In genomic region chr22:17398159-17398558, GRCh38 we compare ENCODE assay signal across 16 cellular contexts. TPM values are rescaled to one million over a fixed set of nuclear protein-coding genes. Genes with fewer than 3 reads are reported as not detected.
"Had no signal": no experiment of that assay in that cellular context is flagged by ENCODE, and none has a peak within 500 bp of the region (broad histone marks: within the 10 kb centered on the region; RNA-seq: fewer than 3 reads in every experiment).

No MANE protein-coding gene starts in this region.

- ATAC-seq: effector memory CD8-positive, alpha-beta T cell; stimulated activated effector memory CD8-positive, alpha-beta T cell treated with anti-CD3 and anti-CD28 coated beads, Interleukin-12 subunit alpha, Interleukin-12 subunit beta, amount 100 ng/mL, for 72 hours had no signal

- H3K4me1 ChIP-seq: SJSA1, tibial nerve had no signal

- H3K4me3 ChIP-seq: ovary, SJSA1, tibial nerve had no signal

- DNase-seq: activated CD4-positive, alpha-beta T cell treated with anti-CD3 and anti-CD28 coated beads, Interleukin-2, amount 10 ng/mL, durations not matched to agents 24 days and 14 days; activated CD4-positive, CD25-positive, alpha-beta regulatory T cell; activated CD8-positive, alpha-beta memory T cell treated with anti-CD3 and anti-CD28 coated beads for 24 hours; activated gamma-delta T cell treated with Interleukin-2 at 50 U/mL for 16 hours; activated naive CD8-positive, alpha-beta T cell treated with anti-CD3 and anti-CD28 coated beads, Interleukin-2, amount 10 ng/mL, durations not matched to agents 7 days and 5 days; anterior cingulate cortex; effector memory CD8-positive, alpha-beta T cell; erythroblast; midbrain; ovary; SW 1271 had no signal

- H3K36me3 ChIP-seq: ovary, SJSA1, tibial nerve had no signal

- H3K27me3 Mint-ChIP-seq: activated CD4-positive, alpha-beta T cell treated with anti-CD3 and anti-CD28 coated beads, Interleukin-2, amount 10 ng/mL, durations not matched to agents 24 days and 14 days had no signal

- H3K27ac Mint-ChIP-seq: activated CD4-positive, alpha-beta T cell treated with anti-CD3 and anti-CD28 coated beads, Interleukin-2, amount 10 ng/mL, durations not matched to agents 24 days and 14 days; activated naive CD8-positive, alpha-beta T cell treated with anti-CD3 and anti-CD28 coated beads, Interleukin-2, amount 10 ng/mL, durations not matched to agents 7 days and 5 days; dendritic cell treated with granulocyte-macrophage colony-stimulating factor and Interleukin-4, amounts not matched to agents 40 ng/mL and 50 ng/mL, for 4 days; effector memory CD8-positive, alpha-beta T cell; stimulated activated effector memory CD8-positive, alpha-beta T cell treated with anti-CD3 and anti-CD28 coated beads, Interleukin-12 subunit alpha, Interleukin-12 subunit beta, amount 100 ng/mL, for 72 hours had no signal

- H3K27ac ChIP-seq: ovary, SJSA1, tibial nerve had no signal

- H3K9me3 Mint-ChIP-seq: activated CD4-positive, alpha-beta T cell treated with anti-CD3 and anti-CD28 coated beads, Interleukin-2, amount 10 ng/mL, durations not matched to agents 24 days and 14 days; activated naive CD8-positive, alpha-beta T cell treated with anti-CD3 and anti-CD28 coated beads, Interleukin-2, amount 10 ng/mL, durations not matched to agents 7 days and 5 days; dendritic cell treated with granulocyte-macrophage colony-stimulating factor and Interleukin-4, amounts not matched to agents 40 ng/mL and 50 ng/mL, for 4 days; effector memory CD8-positive, alpha-beta T cell; stimulated activated effector memory CD8-positive, alpha-beta T cell treated with anti-CD3 and anti-CD28 coated beads, Interleukin-12 subunit alpha, Interleukin-12 subunit beta, amount 100 ng/mL, for 72 hours had no signal

- H3K36me3 Mint-ChIP-seq: activated naive CD8-positive, alpha-beta T cell treated with anti-CD3 and anti-CD28 coated beads, Interleukin-2, amount 10 ng/mL, durations not matched to agents 7 days and 5 days; stimulated activated effector memory CD8-positive, alpha-beta T cell treated with anti-CD3 and anti-CD28 coated beads, Interleukin-12 subunit alpha, Interleukin-12 subunit beta, amount 100 ng/mL, for 72 hours had no signal

- H3K4me3 Mint-ChIP-seq: activated CD4-positive, alpha-beta T cell treated with anti-CD3 and anti-CD28 coated beads, Interleukin-2, amount 10 ng/mL, durations not matched to agents 24 days and 14 days; activated naive CD8-positive, alpha-beta T cell treated with anti-CD3 and anti-CD28 coated beads, Interleukin-2, amount 10 ng/mL, durations not matched to agents 7 days and 5 days; dendritic cell treated with granulocyte-macrophage colony-stimulating factor and Interleukin-4, amounts not matched to agents 40 ng/mL and 50 ng/mL, for 4 days; effector memory CD8-positive, alpha-beta T cell; stimulated activated effector memory CD8-positive, alpha-beta T cell treated with anti-CD3 and anti-CD28 coated beads, Interleukin-12 subunit alpha, Interleukin-12 subunit beta, amount 100 ng/mL, for 72 hours had no signal

- H3K27me3 ChIP-seq: ovary, SJSA1, tibial nerve had no signal

- H3K4me1 Mint-ChIP-seq: activated naive CD8-positive, alpha-beta T cell treated with anti-CD3 and anti-CD28 coated beads, Interleukin-2, amount 10 ng/mL, durations not matched to agents 7 days and 5 days; stimulated activated effector memory CD8-positive, alpha-beta T cell treated with anti-CD3 and anti-CD28 coated beads, Interleukin-12 subunit alpha, Interleukin-12 subunit beta, amount 100 ng/mL, for 72 hours had no signal

RNA-seq across cellular contexts. Expression of gene CECR2, which starts 28.9 kb away (rescaled TPM):
- total RNA-seq: bronchial epithelial cell, SJSA1 had no signal
